Comparison of ENCODE assay signal across 13 cellular contexts in genomic region chr2:150165988-150166965, GRCh38.
DNase-seq lines count a peak whose midpoint lies in the region; ATAC-seq and TF ChIP-seq lines count a peak whose summit lies in the region.
"Had no signal": no experiment of that assay in that cellular context is flagged by ENCODE, and none has a peak within 500 bp of the region (broad histone marks: within the 10 kb centered on the region; RNA-seq: fewer than 3 reads in every experiment).

No MANE protein-coding gene starts in this region.

- H3K4me3 ChIP-seq in breast epithelium (peak overlapping the region in 2 of 3 donors; percentile 3 to 29), muscle layer of colon (ENCODE audit: low read depth in 1 of 2, low read length in 2 of 2) (no peak overlapping the region)
- H3K4me3 ChIP-seq: dorsolateral prefrontal cortex had no signal

- peak in 8 of 14 donors; percentile 2 to 47 (median 8) for DNase-seq in C1 segment of cervical spinal cord (lab: John Stamatoyannopoulos, UW)
- DNase-seq in NCI-H1105 treated with DMSO at 0.1 percent for 48 hours (lab: John Stamatoyannopoulos, UW) = peak; percentile 81
- DNase-seq in breast epithelium (ENCODE audit: low spot score in 2 of 2) = peak; percentile 59 to 71
- DNase-seq in HuH-7.5 (ENCODE audit: low spot score) = no peak
- DNase-seq: CD4-positive, CD25-positive, alpha-beta regulatory T cell; H9; NCI-H187 treated with DMSO at 0.1 percent for 48 hours had no signal

- H3K9me3 ChIP-seq in breast epithelium (no peaks in the 10 kb centered on the region), muscle layer of colon (ENCODE audit: low read length) (no peaks in the 10 kb centered on the region)
- H3K9me3 ChIP-seq: neutrophil had no signal

- no peak overlapping the region for H3K9ac ChIP-seq in muscle layer of colon (ENCODE audit: low read length)

- H3K27ac ChIP-seq in breast epithelium = peak overlapping the region; percentile 66 to 72
- peak overlapping the region; percentile 26 for H3K27ac ChIP-seq in muscle layer of colon (ENCODE audit: low read depth, low read length)
- H3K27ac ChIP-seq: neutrophil had no signal

- TF ChIP-seq CTCF in breast epithelium (IDR thresholded peaks at IDR 0.05) = no peak

- H3K4me1 ChIP-seq in breast epithelium (peaks cover 0 to 9% of the 10 kb centered on the region in 2 donors), muscle layer of colon (ENCODE audit: insufficient read depth, low read length) (peaks cover 39% of the 10 kb centered on the region)

- ATAC-seq in HG03280 (IDR thresholded peaks at IDR 0.05; ENCODE audit: unreplicated experiment) (no peak), HG02678 (IDR thresholded peaks at IDR 0.05; ENCODE audit: unreplicated experiment) (no peak), HG03139 (IDR thresholded peaks at IDR 0.05; ENCODE audit: unreplicated experiment) (no peak)

- TF ChIP-seq POLR2A in breast epithelium (IDR thresholded peaks at IDR 0.05) = no peak

- no peaks in the 10 kb centered on the region for H3K36me3 ChIP-seq in breast epithelium
- no peaks in the 10 kb centered on the region for H3K36me3 ChIP-seq in muscle layer of colon (ENCODE audit: insufficient read depth, low read length)
- H3K36me3 ChIP-seq: neutrophil had no signal

- no peaks in the 10 kb centered on the region for H3K27me3 ChIP-seq in breast epithelium
- H3K27me3 ChIP-seq in muscle layer of colon (ENCODE audit: control insufficient read depth in 1 of 2, insufficient read depth in 2 of 2, low read length in 2 of 2) = no peaks in the 10 kb centered on the region
- H3K27me3 ChIP-seq: neutrophil had no signal

- intact Hi-C loops in breast epithelium (cut with DNase I; ENCODE audit: low total_unique reads) = no loop called here

Comparison
In these comparisons a context has a peak if more than half of its experiments do, and no peak if none do; other contexts are left out.
1. H3K4me3 ChIP-seq: peak in breast epithelium (2 of 3); none in muscle layer of colon (0 of 2).